17 cellular contexts compared by ENCODE assay signal in the genomic region with DNA sequence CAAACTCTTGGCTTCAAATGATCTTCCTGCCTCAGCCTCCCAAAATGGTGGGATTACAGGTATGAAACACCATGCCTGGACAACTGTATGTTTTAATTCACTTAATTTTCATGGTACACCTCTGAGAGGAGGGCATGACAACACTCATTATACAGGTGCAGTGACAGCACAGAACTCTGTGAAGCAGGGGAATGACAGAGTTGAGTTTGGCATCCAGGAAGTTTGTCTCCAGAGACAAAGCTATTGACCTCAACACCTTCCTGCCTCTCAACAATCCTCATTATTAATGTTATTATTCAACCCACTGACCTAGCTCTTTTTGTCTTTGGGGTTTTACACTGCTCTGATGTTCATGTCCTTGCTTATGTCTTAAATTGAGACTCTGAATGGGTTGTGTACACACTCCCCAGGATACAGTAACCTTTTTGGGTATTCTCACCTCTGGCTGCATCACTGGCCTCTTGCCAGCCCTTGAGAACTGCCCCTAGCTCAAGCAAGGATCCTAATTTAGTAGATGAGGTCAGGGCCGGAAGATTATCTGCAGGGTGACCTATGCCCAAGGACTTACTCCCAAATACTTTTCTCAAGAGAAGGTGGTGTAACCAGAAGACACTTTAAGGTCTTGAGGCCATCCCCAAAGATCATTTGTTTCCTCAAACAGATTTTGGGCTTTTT. TPM values are rescaled to one million over a fixed set of nuclear protein-coding genes. Genes with fewer than 3 reads are reported as not detected.
DNase-seq lines count a peak whose midpoint lies in the region; ATAC-seq and TF ChIP-seq lines count a peak whose summit lies in the region.
"Had no signal": no experiment of that assay in that cellular context is flagged by ENCODE, and none has a peak within 500 bp of the region (broad histone marks: within the 10 kb centered on the region; RNA-seq: fewer than 3 reads in every experiment).

No MANE protein-coding gene starts in this region.

- peak overlapping the region; percentile 34 for H3K27ac ChIP-seq in foreskin keratinocyte
- no peak overlapping the region for H3K27ac ChIP-seq in prostate gland
- H3K27ac ChIP-seq: C4-2B, WERI-Rb-1 had no signal

- no peak for TF ChIP-seq CTCF in foreskin keratinocyte (conservative IDR thresholded peaks at IDR 0.05)
- TF ChIP-seq CTCF in progenitor cell of endocrine pancreas (IDR thresholded peaks at IDR 0.05; ENCODE audit: unreplicated experiment) = no peak
- no peak for TF ChIP-seq CTCF in prostate gland (IDR thresholded peaks at IDR 0.05)
- no peak for TF ChIP-seq CTCF in BE2C (IDR thresholded peaks at IDR 0.05; ENCODE audit: low read depth, low read length)

- H3K36me3 Mint-ChIP-seq in progenitor cell of endocrine pancreas (ENCODE audit: insufficient read depth) = no peaks in the 10 kb centered on the region

- H3K4me1 ChIP-seq in foreskin keratinocyte = peaks cover 51% of the 10 kb centered on the region
- H3K4me1 ChIP-seq in prostate gland (replicated peaks) = no peaks in the 10 kb centered on the region
- peaks cover 8% of the 10 kb centered on the region for H3K4me1 ChIP-seq in BE2C

- H3K4me3 Mint-ChIP-seq in progenitor cell of endocrine pancreas (ENCODE audit: low read depth) = no peak overlapping the region
- H3K4me3 Mint-ChIP-seq: activated naive CD8-positive, alpha-beta T cell treated with anti-CD3 and anti-CD28 coated beads, Interleukin-2, amount 50 U/mL, for 24 hours; activated T-helper 17 cell treated with anti-CD3 and anti-CD28 coated beads, Interleukin-2, amount 50 U/mL, for 72 hours; T-helper 1 cell treated with Interleukin-12 subunit alpha and Interleukin-12 subunit beta and Interleukin-4 antibody, amounts not matched to agents 30 μg/mL and 1 μg/mL, for 36 hours had no signal

- H3K9me3 ChIP-seq in prostate gland = no peaks in the 10 kb centered on the region
- no peaks in the 10 kb centered on the region for H3K9me3 ChIP-seq in BE2C
- H3K9me3 ChIP-seq: HAP-1, transverse colon had no signal

- DNase-seq in M059J (ENCODE audit: low read depth) (peak; percentile 34), foreskin keratinocyte (no peak), progenitor cell of endocrine pancreas (ENCODE audit: low spot score, unreplicated experiment) (no peak), prostate gland (ENCODE audit: low spot score) (no peak), BE2C (no peak)
- DNase-seq: activated CD8-positive, alpha-beta memory T cell treated with anti-CD3 and anti-CD28 coated beads for 24 hours; activated naive CD8-positive, alpha-beta T cell treated with anti-CD3 and anti-CD28 coated beads, Interleukin-2, amount 50 U/mL, for 24 hours; DMS153; NCI-H1694; nucleus accumbens; SHP77; transverse colon; WERI-Rb-1 had no signal

- H3K36me3 ChIP-seq in prostate gland (no peaks in the 10 kb centered on the region), BE2C (no peaks in the 10 kb centered on the region)
- H3K36me3 ChIP-seq: HAP-1, transverse colon, WERI-Rb-1 had no signal

- H3K4me3 ChIP-seq in prostate gland = no peak overlapping the region
- no peak overlapping the region for H3K4me3 ChIP-seq in BE2C (ENCODE audit: low read depth, low read length)
- H3K4me3 ChIP-seq: HAP-1, transverse colon had no signal

- H3K9me3 Mint-ChIP-seq in progenitor cell of endocrine pancreas (ENCODE audit: low read depth) = no peaks in the 10 kb centered on the region
- H3K9me3 Mint-ChIP-seq: activated naive CD8-positive, alpha-beta T cell treated with anti-CD3 and anti-CD28 coated beads, Interleukin-2, amount 50 U/mL, for 24 hours; activated T-helper 17 cell treated with anti-CD3 and anti-CD28 coated beads, Interleukin-2, amount 50 U/mL, for 72 hours; T-helper 1 cell treated with Interleukin-12 subunit alpha and Interleukin-12 subunit beta and Interleukin-4 antibody, amounts not matched to agents 30 μg/mL and 1 μg/mL, for 36 hours had no signal

- H3K27ac Mint-ChIP-seq in progenitor cell of endocrine pancreas = peak overlapping the region; percentile 6
- H3K27ac Mint-ChIP-seq: activated naive CD8-positive, alpha-beta T cell treated with anti-CD3 and anti-CD28 coated beads, Interleukin-2, amount 50 U/mL, for 24 hours; activated T-helper 17 cell treated with anti-CD3 and anti-CD28 coated beads, Interleukin-2, amount 50 U/mL, for 72 hours; T-helper 1 cell treated with Interleukin-12 subunit alpha and Interleukin-12 subunit beta and Interleukin-4 antibody, amounts not matched to agents 30 μg/mL and 1 μg/mL, for 36 hours had no signal

- TF ChIP-seq POLR2A in prostate gland (IDR thresholded peaks at IDR 0.05) = no peak

- H3K27me3 ChIP-seq in foreskin keratinocyte = no peaks in the 10 kb centered on the region
- H3K27me3 ChIP-seq in prostate gland (replicated peaks; ENCODE audit: insufficient read depth) = no peaks in the 10 kb centered on the region
- H3K27me3 ChIP-seq in BE2C = no peaks in the 10 kb centered on the region
- H3K27me3 ChIP-seq: transverse colon had no signal

- no peaks in the 10 kb centered on the region for H3K27me3 Mint-ChIP-seq in progenitor cell of endocrine pancreas
- H3K27me3 Mint-ChIP-seq: activated naive CD8-positive, alpha-beta T cell treated with anti-CD3 and anti-CD28 coated beads, Interleukin-2, amount 50 U/mL, for 24 hours; activated T-helper 17 cell treated with anti-CD3 and anti-CD28 coated beads, Interleukin-2, amount 50 U/mL, for 72 hours had no signal

- intact Hi-C loops in prostate gland (cut with DNase I) = no loop called here

- no peak for ATAC-seq in foreskin keratinocyte
- ATAC-seq: activated naive CD8-positive, alpha-beta T cell treated with anti-CD3 and anti-CD28 coated beads, Interleukin-2, amount 50 U/mL, for 24 hours; activated T-helper 17 cell treated with anti-CD3 and anti-CD28 coated beads, Interleukin-2, amount 50 U/mL, for 72 hours had no signal

- WGBS in prostate gland = 95% methylated on average over 1 of the region's 1 CpG

- H3K4me1 Mint-ChIP-seq in progenitor cell of endocrine pancreas (ENCODE audit: low read depth) = peaks cover 11% of the 10 kb centered on the region

RNA-seq across cellular contexts. Expression of gene IER3, which starts 13.1 kb away (rescaled TPM):
- total RNA-seq in M059J (2014; rRNA removed; shearing (Covaris generic)) = 348 and 388 TPM in 2 replicates
- total RNA-seq in foreskin keratinocyte (279 and 373 TPM in 2 replicates), progenitor cell of endocrine pancreas (22.1 and 23.2 TPM in 2 replicates), prostate gland (10 to 100 TPM; 13.9 to 26.4 TPM)
- polyA plus RNA-seq in foreskin keratinocyte = 343 and 439 TPM in 2 replicates
- polyA plus RNA-seq in BE2C (2012; ENCODE audit: insufficient read depth, insufficient read length, low read depth) = 6.2 TPM

RNA-seq across cellular contexts. Expression of gene FLOT1, which starts 14.9 kb away (rescaled TPM):
- total RNA-seq in M059J (2014; rRNA removed; shearing (Covaris generic)) = 194 and 244 TPM in 2 replicates
- total RNA-seq in foreskin keratinocyte = 50.0 and 62.6 TPM in 2 replicates
- polyA plus RNA-seq in foreskin keratinocyte = 57.4 and 72.2 TPM in 2 replicates
- total RNA-seq in progenitor cell of endocrine pancreas = 111 and 115 TPM in 2 replicates
- 100 to 1,000 TPM; 117 to 133 TPM for total RNA-seq in prostate gland
- polyA plus RNA-seq in BE2C (2012; ENCODE audit: insufficient read depth, insufficient read length, low read depth) = 190 TPM

RNA-seq across cellular contexts. Expression of gene TUBB, which starts 37.2 kb away (rescaled TPM):
- total RNA-seq in M059J (2014; rRNA removed; shearing (Covaris generic)) = 1,768 and 1,968 TPM in 2 replicates
- total RNA-seq in foreskin keratinocyte (1,201 and 1,290 TPM in 2 replicates), progenitor cell of endocrine pancreas (1,227 and 1,272 TPM in 2 replicates), prostate gland (100 to 1,000 TPM; 196 to 270 TPM)
- 1,224 and 1,454 TPM in 2 replicates for polyA plus RNA-seq in foreskin keratinocyte
- 764 TPM for polyA plus RNA-seq in BE2C (2012; ENCODE audit: insufficient read depth, insufficient read length, low read depth)

RNA-seq across cellular contexts. Expression of gene MDC1, which starts 40.3 kb away (rescaled TPM):
- 9.9 and 10.9 TPM in 2 replicates for total RNA-seq in M059J (2014; rRNA removed; shearing (Covaris generic))
- total RNA-seq in foreskin keratinocyte (24.8 and 27.4 TPM in 2 replicates), progenitor cell of endocrine pancreas (58.5 and 67.6 TPM in 2 replicates), prostate gland (10 to 100 TPM; 20.5 to 26.3 TPM)
- 13.9 and 15.8 TPM in 2 replicates for polyA plus RNA-seq in foreskin keratinocyte
- polyA plus RNA-seq in BE2C (2012; ENCODE audit: insufficient read depth, insufficient read length, low read depth) = 41.4 TPM

Comparison
In these comparisons a context has a peak if more than half of its experiments do, and no peak if none do; other contexts are left out.
1. RNA of gene IER3, which starts 13.1 kb away (total RNA-seq): 279 to 373 TPM in foreskin keratinocyte and 348 to 388 TPM in M059J; 13.9 to 26.4 TPM in prostate gland and 22.1 to 23.2 TPM in progenitor cell of endocrine pancreas; every median in the first group is over 10 times any median in the second.